In genomic region chr1:161988413-161988812, GRCh38 we compare ENCODE assay signal across 21 cellular contexts. TPM values are rescaled to one million over a fixed set of nuclear protein-coding genes. Genes with fewer than 3 reads are reported as not detected.
"Had no signal": no experiment of that assay in that cellular context is flagged by ENCODE, and none has a peak within 500 bp of the region (broad histone marks: within the 10 kb centered on the region; RNA-seq: fewer than 3 reads in every experiment).

No MANE protein-coding gene starts in this region.

- H3K27me3 ChIP-seq: dorsolateral prefrontal cortex, pancreas, right lobe of liver had no signal

- H3K4me1 ChIP-seq: pancreas, right lobe of liver had no signal

- H3K27ac ChIP-seq: pancreas, right lobe of liver, thoracic aorta had no signal

- H3K36me3 ChIP-seq: pancreas, right lobe of liver had no signal

- DNase-seq: activated CD4-positive, alpha-beta T cell treated with anti-CD3 and anti-CD28 coated beads for 1 hour; activated CD4-positive, alpha-beta T cell treated with anti-CD3 and anti-CD28 coated beads, Interleukin-2, amount 50 U/mL, for 1 hour; activated naive CD8-positive, alpha-beta T cell treated with anti-CD3 and anti-CD28 coated beads for 36 hours; activated T-cell treated with anti-CD3 and anti-CD28 coated beads, Interleukin-2, amount 50 U/mL, for 1 hour; central memory CD4-positive, alpha-beta T cell; dorsolateral prefrontal cortex; effector memory CD8-positive, alpha-beta T cell; hippocampal formation; left ventricle myocardium superior; natural killer cell; pancreas; right lobe of liver; small intestine; stimulated activated CD4-positive, alpha-beta T cell treated with anti-CD3 and anti-CD28 coated beads, Interleukin-15, amount 100 ng/mL, for 24 hours; stimulated activated CD4-positive, alpha-beta T cell treated with anti-CD3 and anti-CD28 coated beads, Interleukin-2, amount 100 ng/mL, for 48 hours; stimulated activated CD8-positive, alpha-beta memory T cell treated with anti-CD3 and anti-CD28 coated beads, Interleukin-4, amount 100 ng/mL, for 48 hours; stimulated activated naive B cell treated with anti-CD40 and anti-IgM and Interleukin-4, amounts not matched to agents 10 μg/mL and 1 μg/mL and 100 μg/mL, for 72 hours; T-helper 1 cell had no signal

- ATAC-seq: activated T-helper 17 cell treated with anti-CD3 and anti-CD28 coated beads, Interleukin-2, amount 50 U/mL, for 72 hours; effector memory CD8-positive, alpha-beta T cell; esophagus mucosa; left ventricle myocardium superior; natural killer cell; right lobe of liver; stimulated activated naive B cell treated with anti-CD40 and anti-IgM and Interleukin-4, amounts not matched to agents 10 μg/mL and 1 μg/mL and 100 μg/mL, for 72 hours had no signal

- H3K4me3 ChIP-seq: dorsolateral prefrontal cortex, pancreas, right lobe of liver, thoracic aorta had no signal

- H3K9me3 ChIP-seq: pancreas, right lobe of liver had no signal

RNA-seq across cellular contexts. Expression of gene OLFML2B, which starts 35.3 kb away (rescaled TPM):
- total RNA-seq: activated T-helper 17 cell treated with anti-CD3 and anti-CD28 coated beads, Interleukin-2, amount 50 U/mL, for 72 hours had no signal
